18 cellular contexts compared by ENCODE assay signal in genomic region chr7:29063231-29063630, GRCh38.
DNase-seq lines count a peak whose midpoint lies in the region; ATAC-seq and TF ChIP-seq lines count a peak whose summit lies in the region.
"Had no signal": no experiment of that assay in that cellular context is flagged by ENCODE, and none has a peak within 500 bp of the region (broad histone marks: within the 10 kb centered on the region; RNA-seq: fewer than 3 reads in every experiment).

No MANE protein-coding gene starts in this region.

- no peaks in the 10 kb centered on the region for H3K4me1 ChIP-seq in gastroesophageal sphincter
- H3K4me1 ChIP-seq in prostate gland (replicated peaks) = no peaks in the 10 kb centered on the region
- H3K4me1 ChIP-seq in A673 (ENCODE audit: insufficient read depth, low read length, poor library complexity, severe bottlenecking) = peaks cover 15% of the 10 kb centered on the region

- TF ChIP-seq EP300 in gastroesophageal sphincter (IDR thresholded peaks at IDR 0.05) = no peak

- CTCF ChIA-PET in A673 (lab: Charles Lee) = no interaction called here

- no peak for TF ChIP-seq CTCF in brain (conservative IDR thresholded peaks at IDR 0.05)
- no peak for TF ChIP-seq CTCF in fibroblast of mammary gland (conservative IDR thresholded peaks at IDR 0.05; ENCODE audit: control insufficient read depth, insufficient read depth, low read depth, low read length)
- no peak for TF ChIP-seq CTCF in gastroesophageal sphincter (IDR thresholded peaks at IDR 0.05)
- TF ChIP-seq CTCF in prostate gland (IDR thresholded peaks at IDR 0.05) = no peak
- no peak for TF ChIP-seq CTCF in A673 (conservative IDR thresholded peaks at IDR 0.05; ENCODE audit: low read depth, low read length)

- H3K27ac ChIP-seq in gastroesophageal sphincter (no peak overlapping the region), prostate gland (no peak overlapping the region), A673 (ENCODE audit: low read depth, low read length, poor library complexity, severe bottlenecking) (no peak overlapping the region)
- H3K27ac ChIP-seq: C4-2B had no signal

- POLR2A ChIA-PET in A673 (lab: Charles Lee; ENCODE audit: low non-redundant PET) = no interaction called here

- peak overlapping the region in 3 of 5 experiments; percentile 8 to 30 (median 21) for H3K27ac Mint-ChIP-seq in brain
- H3K27ac Mint-ChIP-seq: CD4-positive, alpha-beta T cell; HFFc6; IgD-negative memory B cell had no signal

- no peak overlapping the region for H3K4me3 Mint-ChIP-seq in brain
- H3K4me3 Mint-ChIP-seq: CD4-positive, alpha-beta T cell; HFFc6; IgD-negative memory B cell had no signal

- H3K9me3 ChIP-seq in gastroesophageal sphincter = peaks cover 0 to 7% (median 0%) of the 10 kb centered on the region in 3 donors
- H3K9me3 ChIP-seq in prostate gland = no peaks in the 10 kb centered on the region
- peaks cover 6% of the 10 kb centered on the region for H3K9me3 ChIP-seq in A673 (ENCODE audit: low read depth, low read length, poor library complexity, severe bottlenecking)

- H3K4me1 Mint-ChIP-seq in brain = peaks cover 16% of the 10 kb centered on the region
- H3K4me1 Mint-ChIP-seq: IgD-negative memory B cell had no signal

- peaks cover 14% of the 10 kb centered on the region for H3K36me3 Mint-ChIP-seq in brain
- H3K36me3 Mint-ChIP-seq: IgD-negative memory B cell had no signal

- H3K27me3 Mint-ChIP-seq in brain = no peaks in the 10 kb centered on the region

- WGBS in gastroesophageal sphincter (ENCODE audit: low coverage in 1 of 2), 2 donors = 46% methylated on average over 2 of the region's 2 CpGs; no CpG with 5 or more reads in 1 of the 2 donors
- 75% methylated on average over 2 of the region's 2 CpGs for WGBS in prostate gland

- H3K9me3 Mint-ChIP-seq in brain = peaks cover 8 to 14% (median 13%) of the 10 kb centered on the region in 5 experiments

- TF ChIP-seq POLR2A in gastroesophageal sphincter (IDR thresholded peaks at IDR 0.05) (no peak), prostate gland (IDR thresholded peaks at IDR 0.05) (no peak)

- no TSS peak for BruUV-seq in A673 (replicated peaks; lab: Mats Ljungman, UMichigan)

- DNase-seq in fibroblast of mammary gland (ENCODE audit: low read depth) = peak; percentile 73
- no peak for DNase-seq in prostate gland (ENCODE audit: low spot score)
- DNase-seq in A673 (ENCODE audit: low spot score) = no peak
- DNase-seq: AML-193; CD4-positive, alpha-beta T cell; DMS153; DMS79; GDM1; GOT3; H7; HFFc6 had no signal

- H3K36me3 ChIP-seq in gastroesophageal sphincter = no peaks in the 10 kb centered on the region
- H3K36me3 ChIP-seq in prostate gland = no peaks in the 10 kb centered on the region
- H3K36me3 ChIP-seq in A673 (ENCODE audit: insufficient read depth, low read length, poor library complexity, severe bottlenecking) = no peaks in the 10 kb centered on the region

- no peak overlapping the region for H3K4me3 ChIP-seq in fibroblast of mammary gland (ENCODE audit: control insufficient read depth, low read depth, low read length)
- no peak overlapping the region for H3K4me3 ChIP-seq in gastroesophageal sphincter
- H3K4me3 ChIP-seq in prostate gland = no peak overlapping the region
- H3K4me3 ChIP-seq in A673 (ENCODE audit: low read depth, low read length, poor library complexity, severe bottlenecking) = no peak overlapping the region

- intact Hi-C loops in prostate gland (cut with DNase I) (no loop called here), A673 (cut with micrococcal nuclease; ENCODE audit: unreplicated experiment) (no loop called here)

- H3K27me3 ChIP-seq in gastroesophageal sphincter (no peaks in the 10 kb centered on the region), prostate gland (replicated peaks; ENCODE audit: insufficient read depth) (no peaks in the 10 kb centered on the region), A673 (replicated peaks; ENCODE audit: insufficient read depth, low read depth, low read length, poor library complexity) (no peaks in the 10 kb centered on the region)

- ATAC-seq in gastroesophageal sphincter = peak; percentile 34
- ATAC-seq in HG03354 (IDR thresholded peaks at IDR 0.05; ENCODE audit: poor library complexity, severe bottlenecking, unreplicated experiment) = no peak
- ATAC-seq: HCT116, HepG2 had no signal
